In the genomic region with DNA sequence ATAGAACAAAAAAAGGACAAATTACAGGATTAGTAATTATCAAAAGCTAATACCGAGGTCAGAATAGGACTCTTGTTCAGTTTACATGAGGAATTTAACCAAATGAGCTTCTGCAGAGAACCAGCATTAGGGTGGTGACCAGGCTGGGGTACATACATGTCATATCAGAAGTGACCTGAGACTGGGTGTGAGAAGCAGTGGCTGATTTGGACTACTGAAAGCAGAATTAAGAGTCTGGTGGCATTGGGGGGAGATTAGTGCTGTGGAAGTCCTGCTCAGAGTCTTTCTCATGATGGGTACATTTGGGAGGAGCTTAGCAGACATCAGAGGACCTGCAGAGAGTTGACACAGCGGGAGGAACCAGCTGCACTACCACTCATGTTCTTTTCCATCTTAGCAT, we compare ENCODE assay signal across 15 cellular contexts. TPM values are rescaled to one million over a fixed set of nuclear protein-coding genes. Genes with fewer than 3 reads are reported as not detected.
DNase-seq lines count a peak whose midpoint lies in the region; ATAC-seq and TF ChIP-seq lines count a peak whose summit lies in the region.
"Had no signal": no experiment of that assay in that cellular context is flagged by ENCODE, and none has a peak within 500 bp of the region (broad histone marks: within the 10 kb centered on the region; RNA-seq: fewer than 3 reads in every experiment).

No MANE protein-coding gene starts in this region.

- intact Hi-C loops in CD4-positive, alpha-beta memory T cell (cut with micrococcal nuclease), result no loop called here
- intact Hi-C loops in activated T-helper 1 cell treated with anti-CD3 and anti-CD28 coated beads, Interleukin-12 subunit alpha, Interleukin-12 subunit beta, Interleukin-2, Interleukin-4 antibody, amounts not matched to agents 30 ng/mL and 10 ng/mL and 1 ng/mL, durations not matched to agents 14 hours and 24 hours and 36 hours (cut with micrococcal nuclease), result no loop called here

- CTCF ChIA-PET in CD4-positive, alpha-beta memory T cell (lab: Charles Lee; ENCODE audit: partially characterized antibody), result interaction anchor here (0.6 kb wide), 1 partner anchor 76 kb away, joined by 3 read pairs; no protein-coding TSS in a partner anchor
- CTCF ChIA-PET in activated CD4-positive, alpha-beta T cell treated with anti-CD3 and anti-CD28 coated beads, Interleukin-2, amount 10 ng/mL, durations not matched to agents 7 days and 5 days (lab: Charles Lee), result interaction anchor here (0.6 to 2.7 kb wide), 3 partner anchors 18 to 47 kb away, joined by 4 to 7 read pairs (median 4); no protein-coding TSS in a partner anchor

- TF ChIP-seq CTCF in HFFc6 (IDR thresholded peaks at IDR 0.05), result no peak

- H3K9me3 Mint-ChIP-seq in CD4-positive, alpha-beta memory T cell, result peaks cover 0 to under 1% (median 0%) of the 10 kb centered on the region in 8 donors
- peaks cover 2% of the 10 kb centered on the region for H3K9me3 Mint-ChIP-seq in HFFc6
- peaks cover 2% of the 10 kb centered on the region for H3K9me3 Mint-ChIP-seq in activated T-helper 1 cell treated with anti-CD3 and anti-CD28 coated beads, Interleukin-12 subunit alpha, Interleukin-12 subunit beta, Interleukin-2, Interleukin-4 antibody, amounts not matched to agents 30 ng/mL and 10 ng/mL and 1 ng/mL, durations not matched to agents 14 hours and 24 hours and 36 hours
- H3K9me3 Mint-ChIP-seq in activated CD4-positive, alpha-beta T cell treated with anti-CD3 and anti-CD28 coated beads, Interleukin-2, amount 10 ng/mL, durations not matched to agents 7 days and 5 days, result peaks cover 1% of the 10 kb centered on the region
- H3K9me3 Mint-ChIP-seq: natural killer cell treated with Interleukin-12 subunit alpha and Interleukin-12 subunit beta and Interleukin-15 and Interleukin-18, amount 100 ng/mL, for 72 hours had no signal

- H3K27ac ChIP-seq in CD4-positive, alpha-beta memory T cell (ENCODE audit: low read depth, low read length), result no peak overlapping the region
- H3K27ac ChIP-seq: stomach had no signal

- POLR2A ChIA-PET in CD4-positive, alpha-beta memory T cell (lab: Charles Lee; ENCODE audit: partially characterized antibody), result no interaction called here
- POLR2A ChIA-PET in activated CD4-positive, alpha-beta T cell treated with anti-CD3 and anti-CD28 coated beads, Interleukin-2, amount 10 ng/mL, durations not matched to agents 7 days and 5 days (lab: Charles Lee), result no interaction called here

- peak overlapping the region; percentile 16 to 83 (median 43) for H3K27ac Mint-ChIP-seq in CD4-positive, alpha-beta memory T cell
- peak overlapping the region; percentile 3; the same call in 1 of the 2 replicates for H3K27ac Mint-ChIP-seq in HFFc6
- peak overlapping the region; percentile 26 for H3K27ac Mint-ChIP-seq in activated T-helper 1 cell treated with anti-CD3 and anti-CD28 coated beads, Interleukin-12 subunit alpha, Interleukin-12 subunit beta, Interleukin-2, Interleukin-4 antibody, amounts not matched to agents 30 ng/mL and 10 ng/mL and 1 ng/mL, durations not matched to agents 14 hours and 24 hours and 36 hours
- no peak overlapping the region for H3K27ac Mint-ChIP-seq in activated CD4-positive, alpha-beta T cell treated with anti-CD3 and anti-CD28 coated beads, Interleukin-2, amount 10 ng/mL, durations not matched to agents 7 days and 5 days
- H3K27ac Mint-ChIP-seq: dendritic cell treated with granulocyte-macrophage colony-stimulating factor and Interleukin-4, amounts not matched to agents 40 ng/mL and 50 ng/mL, for 4 days; natural killer cell treated with Interleukin-12 subunit alpha and Interleukin-12 subunit beta and Interleukin-15 and Interleukin-18, amount 100 ng/mL, for 72 hours had no signal

- H3K4me3 ChIP-seq in CD4-positive, alpha-beta memory T cell (ENCODE audit: low read length in 2 of 2), result no peak overlapping the region
- H3K4me3 ChIP-seq: stomach had no signal

- peaks cover 5 to 20% of the 10 kb centered on the region in 2 donors for H3K36me3 Mint-ChIP-seq in CD4-positive, alpha-beta memory T cell
- H3K36me3 Mint-ChIP-seq in HFFc6 (ENCODE audit: low read depth), result peaks cover 6% of the 10 kb centered on the region
- H3K36me3 Mint-ChIP-seq in activated T-helper 1 cell treated with anti-CD3 and anti-CD28 coated beads, Interleukin-12 subunit alpha, Interleukin-12 subunit beta, Interleukin-2, Interleukin-4 antibody, amounts not matched to agents 30 ng/mL and 10 ng/mL and 1 ng/mL, durations not matched to agents 14 hours and 24 hours and 36 hours (ENCODE audit: low read depth), result peaks cover 21% of the 10 kb centered on the region
- peaks cover 18% of the 10 kb centered on the region for H3K36me3 Mint-ChIP-seq in activated CD4-positive, alpha-beta T cell treated with anti-CD3 and anti-CD28 coated beads, Interleukin-2, amount 10 ng/mL, durations not matched to agents 7 days and 5 days (ENCODE audit: low read depth)
- H3K36me3 Mint-ChIP-seq: natural killer cell treated with Interleukin-12 subunit alpha and Interleukin-12 subunit beta and Interleukin-15 and Interleukin-18, amount 100 ng/mL, for 72 hours had no signal

- peak overlapping the region in 2 of 8 donors; percentile 58 to 61 for H3K4me3 Mint-ChIP-seq in CD4-positive, alpha-beta memory T cell
- H3K4me3 Mint-ChIP-seq in HFFc6, result no peak overlapping the region
- H3K4me3 Mint-ChIP-seq in activated T-helper 1 cell treated with anti-CD3 and anti-CD28 coated beads, Interleukin-12 subunit alpha, Interleukin-12 subunit beta, Interleukin-2, Interleukin-4 antibody, amounts not matched to agents 30 ng/mL and 10 ng/mL and 1 ng/mL, durations not matched to agents 14 hours and 24 hours and 36 hours, result no peak overlapping the region
- H3K4me3 Mint-ChIP-seq in activated CD4-positive, alpha-beta T cell treated with anti-CD3 and anti-CD28 coated beads, Interleukin-2, amount 10 ng/mL, durations not matched to agents 7 days and 5 days, result no peak overlapping the region
- H3K4me3 Mint-ChIP-seq: dendritic cell treated with granulocyte-macrophage colony-stimulating factor and Interleukin-4, amounts not matched to agents 40 ng/mL and 50 ng/mL, for 4 days; natural killer cell treated with Interleukin-12 subunit alpha and Interleukin-12 subunit beta and Interleukin-15 and Interleukin-18, amount 100 ng/mL, for 72 hours; T-helper 2 cell treated with Interferon-gamma antibody and Interleukin-4, amounts not matched to agents 5 μg/mL and 100 μg/mL, for 36 hours had no signal

- peaks cover 65% of the 10 kb centered on the region for H3K4me1 ChIP-seq in CD4-positive, alpha-beta memory T cell (ENCODE audit: insufficient read depth, low read length)

- H3K27me3 Mint-ChIP-seq in CD4-positive, alpha-beta memory T cell, result no peaks in the 10 kb centered on the region
- H3K27me3 Mint-ChIP-seq in HFFc6 (ENCODE audit: insufficient read depth), result peaks cover 1% of the 10 kb centered on the region; the same call in 1 of the 2 replicates
- no peaks in the 10 kb centered on the region for H3K27me3 Mint-ChIP-seq in activated T-helper 1 cell treated with anti-CD3 and anti-CD28 coated beads, Interleukin-12 subunit alpha, Interleukin-12 subunit beta, Interleukin-2, Interleukin-4 antibody, amounts not matched to agents 30 ng/mL and 10 ng/mL and 1 ng/mL, durations not matched to agents 14 hours and 24 hours and 36 hours (ENCODE audit: insufficient read depth)
- no peaks in the 10 kb centered on the region for H3K27me3 Mint-ChIP-seq in activated CD4-positive, alpha-beta T cell treated with anti-CD3 and anti-CD28 coated beads, Interleukin-2, amount 10 ng/mL, durations not matched to agents 7 days and 5 days
- H3K27me3 Mint-ChIP-seq: dendritic cell treated with granulocyte-macrophage colony-stimulating factor and Interleukin-4, amounts not matched to agents 40 ng/mL and 50 ng/mL, for 4 days; natural killer cell treated with Interleukin-12 subunit alpha and Interleukin-12 subunit beta and Interleukin-15 and Interleukin-18, amount 100 ng/mL, for 72 hours had no signal

- ATAC-seq in GM18861 (IDR thresholded peaks at IDR 0.05; ENCODE audit: unreplicated experiment) (peak; percentile 57), HG03039 (IDR thresholded peaks at IDR 0.05; ENCODE audit: unreplicated experiment) (no peak)
- ATAC-seq: natural killer cell treated with Interleukin-12 subunit alpha and Interleukin-12 subunit beta and Interleukin-15 and Interleukin-18, amount 100 ng/mL, for 72 hours had no signal

- peaks cover 30 to 62% (median 50%) of the 10 kb centered on the region in 4 donors for H3K4me1 Mint-ChIP-seq in CD4-positive, alpha-beta memory T cell
- H3K4me1 Mint-ChIP-seq in HFFc6 (ENCODE audit: low read depth), result peaks cover 34% of the 10 kb centered on the region
- peaks cover 51% of the 10 kb centered on the region for H3K4me1 Mint-ChIP-seq in activated T-helper 1 cell treated with anti-CD3 and anti-CD28 coated beads, Interleukin-12 subunit alpha, Interleukin-12 subunit beta, Interleukin-2, Interleukin-4 antibody, amounts not matched to agents 30 ng/mL and 10 ng/mL and 1 ng/mL, durations not matched to agents 14 hours and 24 hours and 36 hours (ENCODE audit: low read depth)
- peaks cover 47% of the 10 kb centered on the region for H3K4me1 Mint-ChIP-seq in activated CD4-positive, alpha-beta T cell treated with anti-CD3 and anti-CD28 coated beads, Interleukin-2, amount 10 ng/mL, durations not matched to agents 7 days and 5 days

- DNase-seq in CD4-positive, alpha-beta memory T cell, result no peak
- no peak for DNase-seq in HFFc6
- no peak for DNase-seq in activated T-helper 1 cell treated with anti-CD3 and anti-CD28 coated beads, Interleukin-12 subunit alpha, Interleukin-12 subunit beta, Interleukin-2, Interleukin-4 antibody, amounts not matched to agents 30 ng/mL and 10 ng/mL and 1 ng/mL, durations not matched to agents 14 hours and 24 hours and 36 hours (ENCODE audit: low spot score)
- no peak for DNase-seq in T-helper 9 cell
- no peak for DNase-seq in activated CD4-positive, alpha-beta T cell treated with anti-CD3 and anti-CD28 coated beads, Interleukin-2, amount 10 ng/mL, durations not matched to agents 7 days and 5 days
- DNase-seq in NOMO-1 treated with dmso at 0.1 percent for 144 hours (lab: John Stamatoyannopoulos, UW; ENCODE audit: unreplicated experiment), result no peak
- DNase-seq: NCI-H1092 treated with DMSO at 0.1 percent for 48 hours; NCI-H524; stimulated activated CD4-positive, alpha-beta T cell treated with anti-CD3 and anti-CD28 coated beads, Interleukin-4, amount 100 ng/mL, for 24 hours; stomach had no signal

- no peaks in the 10 kb centered on the region for H3K27me3 ChIP-seq in CD4-positive, alpha-beta memory T cell (ENCODE audit: insufficient read depth, low read length)
- H3K27me3 ChIP-seq: stomach had no signal

- no peaks in the 10 kb centered on the region for H3K9me3 ChIP-seq in CD4-positive, alpha-beta memory T cell (ENCODE audit: control insufficient read depth in 1 of 2, low read length in 2 of 2)
- H3K9me3 ChIP-seq: stomach had no signal

- H3K36me3 ChIP-seq in CD4-positive, alpha-beta memory T cell (ENCODE audit: insufficient read depth, low read length), result no peaks in the 10 kb centered on the region

RNA-seq across cellular contexts. Expression of gene TRAF3, which starts 21.7 kb away (rescaled TPM):
- 10 to 100 TPM; 43.4 to 44.8 TPM for total RNA-seq in CD4-positive, alpha-beta memory T cell
- 10 to 100 TPM; 14.9 to 21.0 TPM for polyA plus RNA-seq in CD4-positive, alpha-beta memory T cell
- total RNA-seq in HFFc6 (2021; fragmentation: NEBNext Ultra II Directional; extraction: Animal tissue kit (Norgen Biotek cat#: 25700)), result 10 to 100 TPM; 19.9 to 28.8 (median 22.6) TPM
- total RNA-seq in activated T-helper 1 cell treated with anti-CD3 and anti-CD28 coated beads, Interleukin-12 subunit alpha, Interleukin-12 subunit beta, Interleukin-2, Interleukin-4 antibody, amounts not matched to agents 30 ng/mL and 10 ng/mL and 1 ng/mL, durations not matched to agents 14 hours and 24 hours and 36 hours, result 69.2 and 73.1 TPM in 2 replicates
- 10 to 100 TPM; 38.9 to 40.2 TPM for total RNA-seq in activated CD4-positive, alpha-beta T cell treated with anti-CD3 and anti-CD28 coated beads, Interleukin-2, amount 10 ng/mL, durations not matched to agents 7 days and 5 days
